ENCODE assay signal across 5 cellular contexts in the genomic region with DNA sequence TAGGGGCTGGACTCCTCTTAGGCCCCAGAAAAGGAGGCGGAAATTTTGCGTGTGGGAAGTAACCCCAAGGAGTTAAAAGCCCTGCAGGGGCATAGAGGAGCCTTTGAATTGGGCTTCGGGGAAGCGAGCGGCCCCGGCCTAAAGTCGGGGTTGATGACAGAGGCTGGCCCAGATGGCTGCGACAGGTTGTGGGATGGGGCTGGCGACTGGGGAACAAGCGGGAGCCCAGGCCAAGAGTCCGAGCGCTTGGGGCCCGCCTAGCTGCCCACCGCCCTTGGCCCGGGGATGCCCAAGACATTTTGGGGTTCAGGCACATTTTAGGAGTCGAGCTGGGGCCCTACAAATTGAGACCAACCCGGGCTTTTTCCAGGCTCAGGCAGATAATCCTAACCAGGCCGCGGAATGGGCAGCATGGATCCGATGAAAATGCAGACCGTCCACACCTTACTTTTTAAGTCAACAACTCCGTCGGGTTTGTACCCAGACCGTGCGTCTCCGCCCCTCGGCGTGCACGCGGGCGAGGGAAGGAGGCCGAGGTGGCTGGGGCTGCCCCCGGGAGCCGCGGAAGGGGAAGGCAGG. TPM values are rescaled to one million over a fixed set of nuclear protein-coding genes. Genes with fewer than 3 reads are reported as not detected.
DNase-seq lines count a peak whose midpoint lies in the region; TF ChIP-seq lines count a peak whose summit lies in the region.

No MANE protein-coding gene starts in this region.

- peak overlapping the region; percentile 87 for H2AFZ ChIP-seq in PC-9
- H2AFZ ChIP-seq in fibroblast of lung (ENCODE audit: low read length), result peak overlapping the region; percentile 27

- H3K36me3 Mint-ChIP-seq in stimulated activated naive CD8-positive, alpha-beta T cell treated with anti-CD3 and anti-CD28 coated beads, Interleukin-15, Interleukin-2, amounts not matched to agents 100 ng/mL and 50 ng/mL, for 24 hours (ENCODE audit: low read depth), result no peaks in the 10 kb centered on the region

- H3K27me3 ChIP-seq in PC-9 (ENCODE audit: insufficient read depth, low read depth), result no peaks in the 10 kb centered on the region
- H3K27me3 ChIP-seq in fibroblast of lung (ENCODE audit: control insufficient read depth, insufficient read depth, low read length), result no peaks in the 10 kb centered on the region

- H3K79me2 ChIP-seq in PC-9 (ENCODE audit: low read depth) (peaks cover 37% of the 10 kb centered on the region), fibroblast of lung (ENCODE audit: control insufficient read depth, insufficient read depth, low read length) (no peaks in the 10 kb centered on the region)

- H3K4me1 ChIP-seq in PC-9 (replicated peaks; ENCODE audit: insufficient read depth) (peaks cover 17% of the 10 kb centered on the region), fibroblast of lung (ENCODE audit: control insufficient read depth, extremely low read depth, insufficient read depth, low read length) (peaks cover 12% of the 10 kb centered on the region)

- H3K4me3 ChIP-seq in PC-9 (peak overlapping the region; percentile 66), fibroblast of lung (replicated peaks in 1 of 4; ENCODE audit: control extremely low read depth in 1 of 4, insufficient read depth in 1 of 4, low read depth in 3 of 4, low read length in 4 of 4) (peak overlapping the region in 1 of 4 experiments; percentile 18)

- H3F3A ChIP-seq in PC-9 (ENCODE audit: insufficient read depth, low read depth), result peaks cover 23% of the 10 kb centered on the region

- POLR2A ChIA-PET in PC-9 (lab: Charles Lee; ENCODE audit: unreplicated experiment), result interaction anchor here (0.8 to 1.1 kb wide), 2 partner anchors 11 to 42 kb away, joined by 3 to 8 read pairs; a partner anchor contains a TSS

- TSS peak; percentile 45 for BruUV-seq in PC-9 (replicated peaks; lab: Mats Ljungman, UMichigan)

- H3K9ac ChIP-seq in fibroblast of lung (ENCODE audit: insufficient read depth, low read length), result no peak overlapping the region

- peak overlapping the region; percentile 64 for H3K27ac ChIP-seq in PC-9
- no peak overlapping the region for H3K27ac ChIP-seq in fibroblast of lung (ENCODE audit: insufficient read depth, low read length)

- peak overlapping the region; percentile 53 for H3K4me3 Mint-ChIP-seq in stimulated activated naive CD8-positive, alpha-beta T cell treated with anti-CD3 and anti-CD28 coated beads, Interleukin-15, Interleukin-2, amounts not matched to agents 100 ng/mL and 50 ng/mL, for 24 hours

- H3K9me3 ChIP-seq in PC-9 (ENCODE audit: insufficient read depth, low read depth) (no peaks in the 10 kb centered on the region), fibroblast of lung (ENCODE audit: control insufficient read depth, insufficient read depth, low read depth, low read length) (no peaks in the 10 kb centered on the region)

- H3K9me3 Mint-ChIP-seq in stimulated activated naive CD8-positive, alpha-beta T cell treated with anti-CD3 and anti-CD28 coated beads, Interleukin-15, Interleukin-2, amounts not matched to agents 100 ng/mL and 50 ng/mL, for 24 hours, result no peaks in the 10 kb centered on the region

- H4K20me1 ChIP-seq in PC-9 (ENCODE audit: insufficient read depth) (peaks cover 29% of the 10 kb centered on the region), fibroblast of lung (ENCODE audit: control insufficient read depth, extremely low read depth, insufficient read depth, low read length) (no peaks in the 10 kb centered on the region)

- intact Hi-C loops in PC-9 (cut with micrococcal nuclease; ENCODE audit: unreplicated experiment), result no loop called here

- H3K4me2 ChIP-seq in PC-9 (peak overlapping the region; percentile 93), fibroblast of lung (ENCODE audit: extremely low read depth, insufficient read depth, low read length) (no peak overlapping the region)

- no peaks in the 10 kb centered on the region for H3K9me2 ChIP-seq in PC-9 (ENCODE audit: insufficient read depth)

- DNase-seq in PC-9, result no peak
- no peak for DNase-seq in fibroblast of lung (ENCODE audit: low read depth in 2 of 2)
- no peak for DNase-seq in NCI-H1436 (lab: John Stamatoyannopoulos, UW)
- no peak for DNase-seq in NCI-H2107 treated with DMSO at 0.1 percent for 48 hours (lab: John Stamatoyannopoulos, UW; ENCODE audit: unreplicated experiment)

- H3K36me3 ChIP-seq in PC-9 (ENCODE audit: low read depth) (0 out of 2 replicates have a peak, but pooled peaks cover 4% of the 10 kb centered on the region), fibroblast of lung (ENCODE audit: control insufficient read depth, insufficient read depth, low read length) (no peaks in the 10 kb centered on the region)

- H3K4me1 Mint-ChIP-seq in stimulated activated naive CD8-positive, alpha-beta T cell treated with anti-CD3 and anti-CD28 coated beads, Interleukin-15, Interleukin-2, amounts not matched to agents 100 ng/mL and 50 ng/mL, for 24 hours (ENCODE audit: low read depth), result peaks cover 25% of the 10 kb centered on the region

- CTCF ChIA-PET in PC-9 (lab: Charles Lee), result no interaction called here

- no peak overlapping the region for H3K27ac Mint-ChIP-seq in stimulated activated naive CD8-positive, alpha-beta T cell treated with anti-CD3 and anti-CD28 coated beads, Interleukin-15, Interleukin-2, amounts not matched to agents 100 ng/mL and 50 ng/mL, for 24 hours

- TF ChIP-seq CTCF in PC-9 (conservative IDR thresholded peaks at IDR 0.05), result no peak
- no peak for TF ChIP-seq CTCF in fibroblast of lung (conservative IDR thresholded peaks at IDR 0.05 in 1 of 2, IDR thresholded peaks at IDR 0.05 in 1 of 2; ENCODE audit: low read depth in 1 of 2, low read length in 2 of 2)

- peaks cover 15% of the 10 kb centered on the region for H3K27me3 Mint-ChIP-seq in stimulated activated naive CD8-positive, alpha-beta T cell treated with anti-CD3 and anti-CD28 coated beads, Interleukin-15, Interleukin-2, amounts not matched to agents 100 ng/mL and 50 ng/mL, for 24 hours

RNA-seq across cellular contexts. Expression of a gene that starts 0.5 kb away (rescaled TPM):
- 58.9 and 63.4 TPM in 2 replicates for total RNA-seq in PC-9 (2021)
- total RNA-seq in fibroblast of lung, result 11.8 and 16.0 TPM in 2 replicates
- polyA plus RNA-seq in fibroblast of lung, result 8.3 and 10.0 TPM in 2 replicates
- polyA plus RNA-seq in fibroblast of lung (2012), result 8.2 and 11.3 TPM in 2 replicates
- 10.6 and 20.2 TPM in 2 replicates for polyA minus RNA-seq in fibroblast of lung (ENCODE audit: low replicate concordance)

RNA-seq across cellular contexts. Expression of a gene that starts 13.7 kb away (rescaled TPM):
- 32.5 and 34.2 TPM in 2 replicates for total RNA-seq in PC-9 (2021)
- 13.0 and 14.9 TPM in 2 replicates for total RNA-seq in fibroblast of lung
- polyA plus RNA-seq in fibroblast of lung, result 6.9 TPM in 2 replicates
- 19.6 and 21.3 TPM in 2 replicates for polyA plus RNA-seq in fibroblast of lung (2012)
- polyA minus RNA-seq in fibroblast of lung (ENCODE audit: low replicate concordance), result 4.1 and 8.4 TPM in 2 replicates

RNA-seq across cellular contexts. Expression of a gene that starts 17.0 kb away (rescaled TPM):
- total RNA-seq in PC-9 (2021), result 68.0 and 74.7 TPM in 2 replicates
- total RNA-seq in fibroblast of lung, result 48.8 and 78.1 TPM in 2 replicates
- 43.8 and 45.8 TPM in 2 replicates for polyA plus RNA-seq in fibroblast of lung
- polyA plus RNA-seq in fibroblast of lung (2012), result 70.8 and 71.3 TPM in 2 replicates
- 134 and 199 TPM in 2 replicates for polyA minus RNA-seq in fibroblast of lung (ENCODE audit: low replicate concordance)

RNA-seq across cellular contexts. Expression of a gene that starts 19.7 kb away (rescaled TPM):
- total RNA-seq in PC-9 (2021) (46.7 and 53.0 TPM in 2 replicates), fibroblast of lung (23.9 and 27.1 TPM in 2 replicates)
- 24.3 and 34.0 TPM in 2 replicates for polyA plus RNA-seq in fibroblast of lung
- 32.9 and 48.2 TPM in 2 replicates for polyA plus RNA-seq in fibroblast of lung (2012)
- 78.8 and 104 TPM in 2 replicates for polyA minus RNA-seq in fibroblast of lung (ENCODE audit: low replicate concordance)

RNA-seq across cellular contexts. Expression of a gene that starts 19.8 kb away (rescaled TPM):
- total RNA-seq in PC-9 (2021) (9.8 and 12.0 TPM in 2 replicates), fibroblast of lung (0.77 and 1.5 TPM in 2 replicates)
- 0.25 and 0.37 TPM in 2 replicates for polyA plus RNA-seq in fibroblast of lung
- polyA plus RNA-seq in fibroblast of lung (2012), result 1.1 and 1.9 TPM in 2 replicates
- 1.0 and 1.2 TPM in 2 replicates for polyA minus RNA-seq in fibroblast of lung (ENCODE audit: low replicate concordance)
